Comparison of ENCODE assay signal across 8 cellular contexts in the genomic region with DNA sequence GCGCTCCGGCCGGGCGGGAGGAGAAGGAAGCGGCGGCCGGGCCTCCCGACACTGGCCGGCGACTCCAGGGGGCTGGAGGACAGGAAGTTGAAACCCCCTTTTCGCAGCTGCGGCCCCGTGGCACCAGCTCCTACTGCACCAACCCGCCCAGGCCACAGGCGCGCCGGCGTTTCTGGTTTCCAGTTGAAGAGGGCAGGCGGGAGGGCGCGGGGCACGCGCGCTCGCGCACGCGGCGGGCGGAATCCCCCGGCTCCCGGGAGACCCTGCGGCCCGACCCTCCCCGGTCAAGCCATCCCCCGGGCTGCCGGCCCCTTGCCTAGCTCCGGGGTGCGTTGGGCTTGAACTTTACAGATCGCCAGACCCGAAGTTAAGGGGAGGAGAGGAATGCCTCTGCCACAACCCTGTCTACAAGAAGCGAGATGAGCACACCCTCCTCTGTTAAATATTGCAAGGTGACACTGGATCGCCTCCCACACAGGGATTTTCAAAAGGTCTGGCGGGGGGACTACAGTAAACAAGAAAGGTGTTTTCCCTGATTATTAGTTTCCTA. TPM values are rescaled to one million over a fixed set of nuclear protein-coding genes. Genes with fewer than 3 reads are reported as not detected.
DNase-seq lines count a peak whose midpoint lies in the region; ATAC-seq and TF ChIP-seq lines count a peak whose summit lies in the region.

No MANE protein-coding gene starts in this region.

- peak overlapping the region; percentile 95 for H3K27ac Mint-ChIP-seq in activated naive CD8-positive, alpha-beta T cell treated with anti-CD3 and anti-CD28 coated beads, Interleukin-2, amount 50 U/mL, for 24 hours

- WGBS in heart right ventricle, 2 donors: 0 to 1% methylated on average over 34 to 44 of the region's 44 CpGs

- H3K27me3 ChIP-seq in BLaER1 treated with 17β-estradiol and CSF1 and Interleukin-3, amounts not matched to agents 10 nM and 100 nM: peaks cover 0 to 8% (median 0%) of the 10 kb centered on the region in 11 experiments; a peak in 3 of 22 replicates
- H3K27me3 ChIP-seq in SJSA1 (replicated peaks) (no peaks in the 10 kb centered on the region), heart right ventricle (peaks cover 0 to 7% (median 0%) of the 10 kb centered on the region in 7 donors)

- ATAC-seq in GM19328 (IDR thresholded peaks at IDR 0.05; ENCODE audit: unreplicated experiment) (peak; percentile 22), HG03442 (IDR thresholded peaks at IDR 0.05; ENCODE audit: unreplicated experiment) (peak; percentile 19), heart right ventricle (peak; percentile 31 to 79 (median 46))
- peak; percentile 27 for ATAC-seq in activated naive CD8-positive, alpha-beta T cell treated with anti-CD3 and anti-CD28 coated beads, Interleukin-2, amount 50 U/mL, for 24 hours

- intact Hi-C loops in heart right ventricle (cut with DNase I) (loop anchor here in 2 of 10 donors (5.0 kb wide), 1 partner anchor 145 kb away; no protein-coding TSS in a partner anchor), posterior cingulate gyrus (cut with DNase I) (loop anchor here (5.0 to 10.0 kb wide), 2 partner anchors 145 to 318 kb away; no protein-coding TSS in a partner anchor)

- peak overlapping the region; percentile 82 to 94 (median 90) for H3K4me3 ChIP-seq in BLaER1 treated with 17β-estradiol and CSF1 and Interleukin-3, amounts not matched to agents 10 nM and 100 nM
- H3K4me3 ChIP-seq in SJSA1 (peak overlapping the region; percentile 82), heart right ventricle (peak overlapping the region; percentile 68 to 95 (median 87))

- H3K36me3 ChIP-seq in BLaER1 treated with 17β-estradiol and CSF1 and Interleukin-3, amounts not matched to agents 10 nM and 100 nM: peaks cover 0 to 11% (median 0%) of the 10 kb centered on the region in 11 experiments; a peak in 4 of 22 replicates
- peaks cover 13% of the 10 kb centered on the region for H3K36me3 ChIP-seq in SJSA1
- H3K36me3 ChIP-seq in heart right ventricle: no peaks in the 10 kb centered on the region

- H3K4me1 Mint-ChIP-seq in activated naive CD8-positive, alpha-beta T cell treated with anti-CD3 and anti-CD28 coated beads, Interleukin-2, amount 50 U/mL, for 24 hours: peaks cover 40% of the 10 kb centered on the region

- peak overlapping the region; percentile 78 to 98 (median 93) for H3K9ac ChIP-seq in BLaER1 treated with 17β-estradiol and CSF1 and Interleukin-3, amounts not matched to agents 10 nM and 100 nM

- H3K9me3 Mint-ChIP-seq in activated naive CD8-positive, alpha-beta T cell treated with anti-CD3 and anti-CD28 coated beads, Interleukin-2, amount 50 U/mL, for 24 hours: no peaks in the 10 kb centered on the region

- peak overlapping the region; percentile 92 for H3K4me3 Mint-ChIP-seq in activated naive CD8-positive, alpha-beta T cell treated with anti-CD3 and anti-CD28 coated beads, Interleukin-2, amount 50 U/mL, for 24 hours

- peak overlapping the region; percentile 39 to 97 (median 92); a peak in 21 of 22 replicates for H3K27ac ChIP-seq in BLaER1 treated with 17β-estradiol and CSF1 and Interleukin-3, amounts not matched to agents 10 nM and 100 nM
- peak overlapping the region; percentile 66 for H3K27ac ChIP-seq in SJSA1
- peak overlapping the region; percentile 39 to 91 (median 87) for H3K27ac ChIP-seq in heart right ventricle

- H3K27me3 Mint-ChIP-seq in activated naive CD8-positive, alpha-beta T cell treated with anti-CD3 and anti-CD28 coated beads, Interleukin-2, amount 50 U/mL, for 24 hours: no peaks in the 10 kb centered on the region

- H3K9me3 ChIP-seq in BLaER1 treated with 17β-estradiol and CSF1 and Interleukin-3, amounts not matched to agents 10 nM and 100 nM (replicated peaks in 1 of 11): no peaks in the 10 kb centered on the region
- H3K9me3 ChIP-seq in SJSA1 (replicated peaks): no peaks in the 10 kb centered on the region
- H3K9me3 ChIP-seq in heart right ventricle: no peaks in the 10 kb centered on the region

- H3K4me2 ChIP-seq in BLaER1 treated with 17β-estradiol and CSF1 and Interleukin-3, amounts not matched to agents 10 nM and 100 nM: peak overlapping the region; percentile 78 to 99 (median 94)

- no peaks in the 10 kb centered on the region for H4K20me1 ChIP-seq in BLaER1 treated with 17β-estradiol and CSF1 and Interleukin-3, amounts not matched to agents 10 nM and 100 nM

- peaks cover 7 to 44% (median 40%) of the 10 kb centered on the region in 10 experiments; a peak in 18 of 20 replicates for H3K4me1 ChIP-seq in BLaER1 treated with 17β-estradiol and CSF1 and Interleukin-3, amounts not matched to agents 10 nM and 100 nM
- H3K4me1 ChIP-seq in SJSA1 (replicated peaks): peaks cover 11% of the 10 kb centered on the region
- peaks cover 0 to 22% (median 7%) of the 10 kb centered on the region in 9 donors for H3K4me1 ChIP-seq in heart right ventricle

- H3K36me3 Mint-ChIP-seq in activated naive CD8-positive, alpha-beta T cell treated with anti-CD3 and anti-CD28 coated beads, Interleukin-2, amount 50 U/mL, for 24 hours (ENCODE audit: low read depth): peaks cover 7% of the 10 kb centered on the region

- peak in 1 of 2 experiments; percentile 67 for DNase-seq in SJSA1 (ENCODE audit: low read depth in 1 of 2, low spot score in 2 of 2)
- DNase-seq in activated naive CD8-positive, alpha-beta T cell treated with anti-CD3 and anti-CD28 coated beads, Interleukin-2, amount 50 U/mL, for 24 hours: peak; percentile 65
- peak in 1 of 2 donors; percentile 34 for DNase-seq in heart right ventricle
- peak in 9 of 10 donors; percentile 40 to 90 (median 52) for DNase-seq in posterior cingulate gyrus
- no peak for DNase-seq in EL

- TF ChIP-seq CTCF in heart right ventricle (IDR thresholded peaks at IDR 0.05): no peak

RNA-seq across cellular contexts. Expression of a gene that starts 1.5 kb away (rescaled TPM):
- 10.5 and 11.9 TPM in 2 replicates for total RNA-seq in SJSA1 (2014; rRNA removed; shearing (Covaris generic))
- 1 to 10 TPM in 9 of 10 donors, under 1 TPM in 1; 0.84 to 4.8 (median 2.2) TPM for total RNA-seq in heart right ventricle
- 1 to 10 TPM; 3.0 to 7.7 TPM for polyA plus RNA-seq in heart right ventricle
